Comparison of ENCODE assay signal across 1 cellular context in genomic region chr9:130921923-130922662, GRCh38.
TF ChIP-seq lines count a peak whose summit lies in the region.

No MANE protein-coding gene starts in this region.

TF ChIP-seq in GM23338, 12 proteins besides CTCF, POLR2A, EP300 and RAD21 (continued from another document):
- TF ChIP-seq, protein P1, sequence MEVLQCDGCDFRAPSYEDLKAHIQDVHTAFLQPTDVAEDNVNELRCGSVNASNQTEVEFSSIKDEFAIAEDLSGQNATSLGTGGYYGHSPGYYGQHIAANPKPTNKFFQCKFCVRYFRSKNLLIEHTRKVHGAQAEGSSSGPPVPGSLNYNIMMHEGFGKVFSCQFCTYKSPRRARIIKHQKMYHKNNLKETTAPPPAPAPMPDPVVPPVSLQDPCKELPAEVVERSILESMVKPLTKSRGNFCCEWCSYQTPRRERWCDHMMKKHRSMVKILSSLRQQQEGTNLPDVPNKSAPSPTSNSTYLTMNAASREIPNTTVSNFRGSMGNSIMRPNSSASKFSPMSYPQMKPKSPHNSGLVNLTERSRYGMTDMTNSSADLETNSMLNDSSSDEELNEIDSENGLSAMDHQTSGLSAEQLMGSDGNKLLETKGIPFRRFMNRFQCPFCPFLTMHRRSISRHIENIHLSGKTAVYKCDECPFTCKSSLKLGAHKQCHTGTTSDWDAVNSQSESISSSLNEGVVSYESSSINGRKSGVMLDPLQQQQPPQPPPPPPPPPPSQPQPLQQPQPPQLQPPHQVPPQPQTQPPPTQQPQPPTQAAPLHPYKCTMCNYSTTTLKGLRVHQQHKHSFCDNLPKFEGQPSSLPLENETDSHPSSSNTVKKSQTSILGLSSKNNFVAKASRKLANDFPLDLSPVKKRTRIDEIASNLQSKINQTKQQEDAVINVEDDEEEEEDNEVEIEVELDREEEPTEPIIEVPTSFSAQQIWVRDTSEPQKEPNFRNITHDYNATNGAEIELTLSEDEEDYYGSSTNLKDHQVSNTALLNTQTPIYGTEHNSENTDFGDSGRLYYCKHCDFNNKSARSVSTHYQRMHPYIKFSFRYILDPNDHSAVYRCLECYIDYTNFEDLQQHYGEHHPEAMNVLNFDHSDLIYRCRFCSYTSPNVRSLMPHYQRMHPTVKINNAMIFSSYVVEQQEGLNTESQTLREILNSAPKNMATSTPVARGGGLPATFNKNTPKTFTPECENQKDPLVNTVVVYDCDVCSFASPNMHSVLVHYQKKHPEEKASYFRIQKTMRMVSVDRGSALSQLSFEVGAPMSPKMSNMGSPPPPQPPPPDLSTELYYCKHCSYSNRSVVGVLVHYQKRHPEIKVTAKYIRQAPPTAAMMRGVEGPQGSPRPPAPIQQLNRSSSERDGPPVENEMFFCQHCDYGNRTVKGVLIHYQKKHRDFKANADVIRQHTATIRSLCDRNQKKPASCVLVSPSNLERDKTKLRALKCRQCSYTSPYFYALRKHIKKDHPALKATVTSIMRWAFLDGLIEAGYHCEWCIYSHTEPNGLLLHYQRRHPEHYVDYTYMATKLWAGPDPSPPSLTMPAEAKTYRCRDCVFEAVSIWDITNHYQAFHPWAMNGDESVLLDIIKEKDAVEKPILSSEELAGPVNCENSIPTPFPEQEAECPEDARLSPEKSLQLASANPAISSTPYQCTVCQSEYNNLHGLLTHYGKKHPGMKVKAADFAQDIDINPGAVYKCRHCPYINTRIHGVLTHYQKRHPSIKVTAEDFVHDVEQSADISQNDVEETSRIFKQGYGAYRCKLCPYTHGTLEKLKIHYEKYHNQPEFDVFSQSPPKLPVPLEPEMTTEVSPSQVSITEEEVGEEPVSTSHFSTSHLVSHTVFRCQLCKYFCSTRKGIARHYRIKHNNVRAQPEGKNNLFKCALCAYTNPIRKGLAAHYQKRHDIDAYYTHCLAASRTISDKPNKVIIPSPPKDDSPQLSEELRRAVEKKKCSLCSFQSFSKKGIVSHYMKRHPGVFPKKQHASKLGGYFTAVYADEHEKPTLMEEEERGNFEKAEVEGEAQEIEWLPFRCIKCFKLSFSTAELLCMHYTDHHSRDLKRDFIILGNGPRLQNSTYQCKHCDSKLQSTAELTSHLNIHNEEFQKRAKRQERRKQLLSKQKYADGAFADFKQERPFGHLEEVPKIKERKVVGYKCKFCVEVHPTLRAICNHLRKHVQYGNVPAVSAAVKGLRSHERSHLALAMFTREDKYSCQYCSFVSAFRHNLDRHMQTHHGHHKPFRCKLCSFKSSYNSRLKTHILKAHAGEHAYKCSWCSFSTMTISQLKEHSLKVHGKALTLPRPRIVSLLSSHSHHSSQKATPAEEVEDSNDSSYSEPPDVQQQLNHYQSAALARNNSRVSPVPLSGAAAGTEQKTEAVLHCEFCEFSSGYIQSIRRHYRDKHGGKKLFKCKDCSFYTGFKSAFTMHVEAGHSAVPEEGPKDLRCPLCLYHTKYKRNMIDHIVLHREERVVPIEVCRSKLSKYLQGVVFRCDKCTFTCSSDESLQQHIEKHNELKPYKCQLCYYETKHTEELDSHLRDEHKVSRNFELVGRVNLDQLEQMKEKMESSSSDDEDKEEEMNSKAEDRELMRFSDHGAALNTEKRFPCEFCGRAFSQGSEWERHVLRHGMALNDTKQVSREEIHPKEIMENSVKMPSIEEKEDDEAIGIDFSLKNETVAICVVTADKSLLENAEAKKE (CRISPR knock-in tag; IDR thresholded peaks at IDR 0.05): no peak
- TF ChIP-seq ETS1 (IDR thresholded peaks at IDR 0.05) (no peak), EZH2phosphoT487 (IDR thresholded peaks at IDR 0.05; ENCODE audit: unreplicated experiment) (no peak), REST (IDR thresholded peaks at IDR 0.05; ENCODE audit: unreplicated experiment) (no peak), CREB1 (CRISPR knock-in tag; IDR thresholded peaks at IDR 0.05; ENCODE audit: low read depth) (no peak), STAT1 (IDR thresholded peaks at IDR 0.05; ENCODE audit: unreplicated experiment) (no peak), POLR2AphosphoS5 (IDR thresholded peaks at IDR 0.05; ENCODE audit: low read depth) (no peak), ZNF331 (CRISPR knock-in tag; IDR thresholded peaks at IDR 0.05; ENCODE audit: low read depth) (no peak)
